In the genomic region with DNA sequence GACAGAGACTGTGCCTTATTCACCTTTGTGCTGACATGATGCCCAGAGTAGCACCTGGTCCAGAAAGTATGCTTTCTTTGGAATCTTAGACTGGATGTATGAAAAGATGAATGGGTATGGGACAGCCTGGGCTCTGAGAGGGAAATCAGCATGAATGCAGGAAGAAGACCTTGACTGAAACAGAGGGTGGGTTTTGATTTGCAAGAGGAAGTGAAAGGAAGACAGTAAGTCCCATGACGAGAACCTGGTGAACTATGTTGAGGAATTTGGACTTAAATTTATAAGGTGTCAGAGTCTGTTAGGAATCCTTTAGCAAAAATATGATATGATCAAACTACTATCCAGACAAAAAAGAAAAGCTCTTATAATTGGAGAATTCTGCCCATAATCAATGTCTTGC, we compare ENCODE assay signal across 16 cellular contexts.
DNase-seq lines count a peak whose midpoint lies in the region; ATAC-seq, FAIRE-seq and TF ChIP-seq lines count a peak whose summit lies in the region.
"Had no signal": no experiment of that assay in that cellular context is flagged by ENCODE, and none has a peak within 500 bp of the region (broad histone marks: within the 10 kb centered on the region; RNA-seq: fewer than 3 reads in every experiment).

No MANE protein-coding gene starts in this region.

- FAIRE-seq in HTR-8/SVneo (lab: Jason Lieb, UNC): no peak

- H3K27ac ChIP-seq in spleen: no peak overlapping the region
- H3K27ac ChIP-seq: lower lobe of right lung, parathyroid adenoma had no signal

- H3K27me3 Mint-ChIP-seq in memory B cell: no peaks in the 10 kb centered on the region
- H3K27me3 Mint-ChIP-seq: T-cell had no signal

- intact Hi-C loops in spleen (cut with DNase I; ENCODE audit: low total_unique reads): no loop called here

- H3K36me3 ChIP-seq in spleen: no peaks in the 10 kb centered on the region
- H3K36me3 ChIP-seq: lower lobe of right lung had no signal

- TF ChIP-seq CTCF in spleen (IDR thresholded peaks at IDR 0.05 in 8 of 11, conservative IDR thresholded peaks at IDR 0.05 in 3 of 11): no peak

- DNase-seq in memory B cell (ENCODE audit: low spot score in 2 of 2): peak in 1 of 2 donors; percentile 2
- DNase-seq in GM19240 (ENCODE audit: insufficient read length, low spot score): no peak
- DNase-seq in UCSD-AML1 (lab: John Stamatoyannopoulos, UW; ENCODE audit: unreplicated experiment): no peak
- DNase-seq in spleen: no peak
- DNase-seq in HTR-8/SVneo (ENCODE audit: insufficient read length, low spot score): no peak
- DNase-seq: activated CD8-positive, alpha-beta memory T cell treated with anti-CD3 and anti-CD28 coated beads for 24 hours; activated naive CD8-positive, alpha-beta T cell treated with anti-CD3 and anti-CD28 coated beads, Interleukin-2, amount 50 U/mL, for 24 hours; glutamatergic neuron; lower lobe of right lung; NCI-H1092; stimulated activated CD4-positive, alpha-beta T cell treated with anti-CD3 and anti-CD28 coated beads, Interleukin-2, amount 100 ng/mL, for 48 hours; T-cell had no signal

- H3K4me1 ChIP-seq in spleen: peaks cover 0 to 41% (median 26%) of the 10 kb centered on the region in 6 donors
- H3K4me1 ChIP-seq: parathyroid adenoma had no signal

- no peak for TF ChIP-seq POLR2A in spleen (IDR thresholded peaks at IDR 0.05)

- H3K27me3 ChIP-seq in spleen (replicated peaks in 1 of 7): no peaks in the 10 kb centered on the region

- peaks cover 15% of the 10 kb centered on the region for H3K4me1 Mint-ChIP-seq in memory B cell

- no peak overlapping the region for H3K4me3 Mint-ChIP-seq in memory B cell
- H3K4me3 Mint-ChIP-seq: activated naive CD8-positive, alpha-beta T cell treated with anti-CD3 and anti-CD28 coated beads, Interleukin-2, amount 50 U/mL, for 24 hours; T-cell had no signal

- no peaks in the 10 kb centered on the region for H3K9me3 Mint-ChIP-seq in memory B cell

- H3K36me3 Mint-ChIP-seq in memory B cell: no peaks in the 10 kb centered on the region
- H3K36me3 Mint-ChIP-seq: T-cell had no signal

- ATAC-seq in GM18870 (IDR thresholded peaks at IDR 0.05; ENCODE audit: unreplicated experiment): peak; percentile 69
- ATAC-seq in GM21723 (IDR thresholded peaks at IDR 0.05; ENCODE audit: unreplicated experiment): peak; percentile 70
- ATAC-seq in HG03354 (IDR thresholded peaks at IDR 0.05; ENCODE audit: poor library complexity, severe bottlenecking, unreplicated experiment): peak; percentile 79
- peak; percentile 70 for ATAC-seq in memory B cell (ENCODE audit: low read depth)
- ATAC-seq: activated naive CD8-positive, alpha-beta T cell treated with anti-CD3 and anti-CD28 coated beads, Interleukin-2, amount 50 U/mL, for 24 hours; lower lobe of right lung; T-cell had no signal

- H3K4me3 ChIP-seq in spleen: no peak overlapping the region
- H3K4me3 ChIP-seq: lower lobe of right lung had no signal

- H3K9me3 ChIP-seq in spleen: no peaks in the 10 kb centered on the region
- H3K9me3 ChIP-seq: lower lobe of right lung had no signal

- 25 to 47% (median 38%) methylated on average over 1 of the region's 1 CpG for WGBS in spleen, 5 donors

- H3K27ac Mint-ChIP-seq in memory B cell: no peak overlapping the region
- H3K27ac Mint-ChIP-seq: activated naive CD8-positive, alpha-beta T cell treated with anti-CD3 and anti-CD28 coated beads, Interleukin-2, amount 50 U/mL, for 24 hours; T-cell had no signal
